In genomic region chr4:5055411-5055810, GRCh38 we compare ENCODE assay signal across 16 cellular contexts. TPM values are rescaled to one million over a fixed set of nuclear protein-coding genes. Genes with fewer than 3 reads are reported as not detected.
DNase-seq lines count a peak whose midpoint lies in the region; TF ChIP-seq lines count a peak whose summit lies in the region.
"Had no signal": no experiment of that assay in that cellular context is flagged by ENCODE, and none has a peak within 500 bp of the region (broad histone marks: within the 10 kb centered on the region; RNA-seq: fewer than 3 reads in every experiment).

No MANE protein-coding gene starts in this region.

- no peak for TF ChIP-seq CTCF in esophagus muscularis mucosa (IDR thresholded peaks at IDR 0.05)
- no peak for TF ChIP-seq CTCF in osteocyte (IDR thresholded peaks at IDR 0.05)

- peaks cover 33% of the 10 kb centered on the region for H3K4me1 Mint-ChIP-seq in osteocyte (ENCODE audit: unreplicated experiment)
- peaks cover 10% of the 10 kb centered on the region for H3K4me1 Mint-ChIP-seq in activated CD4-positive, alpha-beta memory T cell treated with anti-CD3 and anti-CD28 coated beads, Interleukin-2, amount 10 ng/mL, durations not matched to agents 7 days and 5 days

- peaks cover 21% of the 10 kb centered on the region for H3K36me3 Mint-ChIP-seq in osteocyte (ENCODE audit: unreplicated experiment)
- H3K36me3 Mint-ChIP-seq in activated CD4-positive, alpha-beta memory T cell treated with anti-CD3 and anti-CD28 coated beads, Interleukin-2, amount 10 ng/mL, durations not matched to agents 7 days and 5 days (ENCODE audit: low read depth) = no peaks in the 10 kb centered on the region
- H3K36me3 Mint-ChIP-seq: CD4-positive, alpha-beta memory T cell; CD4-positive, CD25-positive, alpha-beta regulatory T cell had no signal

- no peak for TF ChIP-seq EP300 in esophagus muscularis mucosa (IDR thresholded peaks at IDR 0.05)

- peak; percentile 89 for DNase-seq in esophagus muscularis mucosa (ENCODE audit: extremely low spot score)
- DNase-seq in osteocyte (ENCODE audit: extremely low spot score, unreplicated experiment) = peak; percentile 59
- DNase-seq in activated T-cell treated with anti-CD3 and anti-CD28 coated beads, Interleukin-2, amount 50 U/mL, for 48 hours = no peak
- no peak for DNase-seq in SKM-1 treated with dmso at 0.1 percent for 144 hours (lab: John Stamatoyannopoulos, UW; ENCODE audit: unreplicated experiment)
- DNase-seq in activated CD4-positive, alpha-beta memory T cell treated with anti-CD3 and anti-CD28 coated beads, Interleukin-2, amount 10 ng/mL, durations not matched to agents 7 days and 5 days = no peak
- DNase-seq: 8988T; BE2C; C1 segment of cervical spinal cord; Calu3; CD4-positive, alpha-beta memory T cell; CD4-positive, CD25-positive, alpha-beta regulatory T cell; CD8-positive, alpha-beta memory T cell; COR-L47; GF-D8 had no signal

- peaks cover 14 to 22% (median 17%) of the 10 kb centered on the region in 4 donors for H3K4me1 ChIP-seq in esophagus muscularis mucosa
- H3K4me1 ChIP-seq: BE2C had no signal

- no peak overlapping the region for H3K27ac ChIP-seq in esophagus muscularis mucosa (replicated peaks in 1 of 4)
- H3K27ac ChIP-seq: BLaER1 had no signal

- H3K27me3 ChIP-seq in esophagus muscularis mucosa = peaks cover 0 to 5% (median 0%) of the 10 kb centered on the region in 4 donors

- no peak for TF ChIP-seq POLR2A in esophagus muscularis mucosa (IDR thresholded peaks at IDR 0.05; ENCODE audit: low read depth)

- CTCF ChIA-PET in activated CD4-positive, alpha-beta memory T cell treated with anti-CD3 and anti-CD28 coated beads, Interleukin-2, amount 10 ng/mL, durations not matched to agents 7 days and 5 days (lab: Charles Lee) = no interaction called here

- no peak overlapping the region for H3K27ac Mint-ChIP-seq in osteocyte (ENCODE audit: unreplicated experiment)
- H3K27ac Mint-ChIP-seq in activated CD4-positive, alpha-beta memory T cell treated with anti-CD3 and anti-CD28 coated beads, Interleukin-2, amount 10 ng/mL, durations not matched to agents 7 days and 5 days = no peak overlapping the region
- H3K27ac Mint-ChIP-seq: CD4-positive, alpha-beta memory T cell; CD4-positive, CD25-positive, alpha-beta regulatory T cell; CD8-positive, alpha-beta memory T cell had no signal

- H3K4me3 ChIP-seq in esophagus muscularis mucosa = no peak overlapping the region
- H3K4me3 ChIP-seq: BLaER1 had no signal

- intact Hi-C loops in esophagus muscularis mucosa (cut with DNase I) = loop anchor here (10.0 kb wide), 1 partner anchor 399 kb away; no protein-coding TSS in a partner anchor

- no peaks in the 10 kb centered on the region for H3K27me3 Mint-ChIP-seq in osteocyte (ENCODE audit: unreplicated experiment)
- H3K27me3 Mint-ChIP-seq in activated CD4-positive, alpha-beta memory T cell treated with anti-CD3 and anti-CD28 coated beads, Interleukin-2, amount 10 ng/mL, durations not matched to agents 7 days and 5 days = peaks cover 25% of the 10 kb centered on the region

- peaks cover 3% of the 10 kb centered on the region for H3K9me3 Mint-ChIP-seq in osteocyte (ENCODE audit: unreplicated experiment)
- H3K9me3 Mint-ChIP-seq in activated CD4-positive, alpha-beta memory T cell treated with anti-CD3 and anti-CD28 coated beads, Interleukin-2, amount 10 ng/mL, durations not matched to agents 7 days and 5 days = no peaks in the 10 kb centered on the region

- POLR2A ChIA-PET in activated CD4-positive, alpha-beta memory T cell treated with anti-CD3 and anti-CD28 coated beads, Interleukin-2, amount 10 ng/mL, durations not matched to agents 7 days and 5 days (lab: Charles Lee) = no interaction called here

- no peaks in the 10 kb centered on the region for H3K36me3 ChIP-seq in esophagus muscularis mucosa
- H3K36me3 ChIP-seq: BE2C had no signal

- H3K4me3 Mint-ChIP-seq in osteocyte (ENCODE audit: unreplicated experiment) = no peak overlapping the region
- no peak overlapping the region for H3K4me3 Mint-ChIP-seq in activated CD4-positive, alpha-beta memory T cell treated with anti-CD3 and anti-CD28 coated beads, Interleukin-2, amount 10 ng/mL, durations not matched to agents 7 days and 5 days
- H3K4me3 Mint-ChIP-seq: CD14-positive monocyte; CD4-positive, alpha-beta memory T cell; CD4-positive, CD25-positive, alpha-beta regulatory T cell; CD8-positive, alpha-beta memory T cell had no signal

- peaks cover 0 to 9% (median 4%) of the 10 kb centered on the region in 4 donors for H3K9me3 ChIP-seq in esophagus muscularis mucosa
- H3K9me3 ChIP-seq: BE2C had no signal

- 72% methylated on average over 5 of the region's 5 CpGs for WGBS in esophagus muscularis mucosa

RNA-seq across cellular contexts. Expression of gene STK32B, which starts 4.1 kb away (rescaled TPM):
- total RNA-seq in esophagus muscularis mucosa (1 to 10 TPM; 1.7 to 3.8 (median 2.7) TPM), osteocyte (44.3 and 46.9 TPM in 2 replicates)
- total RNA-seq in activated CD4-positive, alpha-beta memory T cell treated with anti-CD3 and anti-CD28 coated beads, Interleukin-2, amount 10 ng/mL, durations not matched to agents 7 days and 5 days = not detected
- total RNA-seq: Calu3; CD4-positive, alpha-beta memory T cell; CD4-positive, CD25-positive, alpha-beta regulatory T cell; CD8-positive, alpha-beta memory T cell had no signal

RNA-seq across cellular contexts. Expression of gene CYTL1, which starts 36.2 kb away (rescaled TPM):
- total RNA-seq in esophagus muscularis mucosa (1 to 10 TPM; 1.2 to 2.3 (median 2.0) TPM), osteocyte (82.4 and 86.8 TPM in 2 replicates)
- total RNA-seq in activated CD4-positive, alpha-beta memory T cell treated with anti-CD3 and anti-CD28 coated beads, Interleukin-2, amount 10 ng/mL, durations not matched to agents 7 days and 5 days = not detected
- total RNA-seq: Calu3; CD4-positive, alpha-beta memory T cell; CD8-positive, alpha-beta memory T cell had no signal

Comparison
In these comparisons a context has a peak if more than half of its experiments do, and no peak if none do; other contexts are left out.
1. DNase-seq: peak in esophagus muscularis mucosa (single experiment) and osteocyte (single experiment); none in activated T-cell treated with anti-CD3 and anti-CD28 coated beads, Interleukin-2, amount 50 U/mL, for 48 hours (0 of 2), SKM-1 treated with dmso at 0.1 percent for 144 hours (single experiment) and activated CD4-positive, alpha-beta memory T cell treated with anti-CD3 and anti-CD28 coated beads, Interleukin-2, amount 10 ng/mL, durations not matched to agents 7 days and 5 days (single experiment).
2. RNA of gene CYTL1, which starts 36.2 kb away (total RNA-seq): 82.4 to 86.8 TPM in osteocyte; 1.2 to 2.3 TPM in esophagus muscularis mucosa and not detected in activated CD4-positive, alpha-beta memory T cell treated with anti-CD3 and anti-CD28 coated beads, Interleukin-2, amount 10 ng/mL, durations not matched to agents 7 days and 5 days; every median in the first group is over 10 times any median in the second.